Comparison of ENCODE assay signal across 1 cellular context in genomic region chr16:30428055-30428454, GRCh38.
A peak's percentile ranks its signal among the peaks of the same experiment; 100 is the strongest.
TF ChIP-seq lines count a peak whose summit lies in the region.

No MANE protein-coding gene starts in this region.

TF ChIP-seq in HepG2, 621 proteins besides CTCF, POLR2A, EP300 and RAD21:
- TF ChIP-seq, protein P1, sequence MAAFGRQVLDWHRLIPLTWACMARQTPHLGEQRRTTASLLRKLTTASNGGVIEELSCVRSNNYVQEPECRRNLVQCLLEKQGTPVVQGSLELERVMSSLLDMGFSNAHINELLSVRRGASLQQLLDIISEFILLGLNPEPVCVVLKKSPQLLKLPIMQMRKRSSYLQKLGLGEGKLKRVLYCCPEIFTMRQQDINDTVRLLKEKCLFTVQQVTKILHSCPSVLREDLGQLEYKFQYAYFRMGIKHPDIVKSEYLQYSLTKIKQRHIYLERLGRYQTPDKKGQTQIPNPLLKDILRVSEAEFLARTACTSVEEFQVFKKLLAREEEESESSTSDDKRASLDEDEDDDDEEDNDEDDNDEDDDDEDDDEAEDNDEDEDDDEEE (CRISPR knock-in tag; IDR thresholded peaks at IDR 0.05): no peak
- TF ChIP-seq ZKSCAN1 (IDR thresholded peaks at IDR 0.05; ENCODE audit: low read length): peak; percentile 60; the same call in 1 of the 2 replicates
